In the genomic region with DNA sequence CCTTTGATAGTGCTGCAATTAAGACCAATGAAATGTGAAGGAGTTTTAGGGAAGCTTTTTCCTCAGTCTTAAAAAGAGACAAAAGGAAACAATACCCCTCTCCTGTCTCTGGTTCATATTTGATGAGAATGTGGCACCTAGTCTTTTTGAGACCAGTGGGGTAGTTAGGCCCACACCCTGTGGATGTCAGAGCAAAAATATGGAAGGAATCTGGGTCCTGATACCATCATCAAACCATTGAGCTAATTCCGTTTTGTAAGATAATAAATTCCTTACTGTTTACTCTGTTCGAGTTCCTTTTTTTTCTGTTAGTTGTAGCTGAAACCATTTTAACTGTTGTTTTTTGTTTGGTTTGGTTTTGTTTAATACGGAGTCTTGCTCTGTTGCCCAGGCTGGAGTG, we compare ENCODE assay signal across 13 cellular contexts. TPM values are rescaled to one million over a fixed set of nuclear protein-coding genes. Genes with fewer than 3 reads are reported as not detected.
DNase-seq lines count a peak whose midpoint lies in the region; ATAC-seq, FAIRE-seq and TF ChIP-seq lines count a peak whose summit lies in the region.
"Had no signal": no experiment of that assay in that cellular context is flagged by ENCODE, and none has a peak within 500 bp of the region (broad histone marks: within the 10 kb centered on the region; RNA-seq: fewer than 3 reads in every experiment).

No MANE protein-coding gene starts in this region.

- 48 to 69% (median 55%) methylated on average over 3 of the region's 3 CpGs for WGBS in small intestine, 3 donors

- no peak for TF ChIP-seq CTCF in SU-DHL-6 (IDR thresholded peaks at IDR 0.05; ENCODE audit: insufficient read depth, low read length, poor library complexity, severe bottlenecking)

- H3K36me3 ChIP-seq in SU-DHL-6 (ENCODE audit: low read length) (peaks cover 18% of the 10 kb centered on the region; the same call in 1 of the 2 replicates), small intestine (ENCODE audit: control insufficient read depth in 2 of 2, insufficient read depth in 2 of 2, low read length in 2 of 2) (no peaks in the 10 kb centered on the region)

- no peaks in the 10 kb centered on the region for H3K9me3 ChIP-seq in SU-DHL-6 (ENCODE audit: insufficient read depth, low read length)
- H3K9me3 ChIP-seq in small intestine (ENCODE audit: control insufficient read depth, low read depth), result no peaks in the 10 kb centered on the region

- peaks cover 97% of the 10 kb centered on the region for H3K79me2 ChIP-seq in SU-DHL-6 (ENCODE audit: insufficient read depth, low read length)

- peak overlapping the region; percentile 89 for H3K27ac ChIP-seq in SU-DHL-6 (ENCODE audit: low read depth, low read length)
- H3K27ac ChIP-seq in small intestine (ENCODE audit: low read depth in 1 of 2, low read length in 1 of 2), result no peak overlapping the region

- H3K4me1 ChIP-seq in small intestine (ENCODE audit: control insufficient read depth in 2 of 2, insufficient read depth in 1 of 2, low read depth in 1 of 2, low read length in 1 of 2), result no peaks in the 10 kb centered on the region

- DNase-seq in AG08395 (ENCODE audit: low spot score), result peak; percentile 75
- DNase-seq in GM04504 (ENCODE audit: low read depth), result peak; percentile 53
- DNase-seq in hepatic stellate cell (ENCODE audit: low spot score), result peak; percentile 43
- no peak for DNase-seq in small intestine
- DNase-seq in RPMI8226, result no peak
- DNase-seq in GM19238 (ENCODE audit: insufficient read length, low spot score), result no peak
- DNase-seq: activated naive CD4-positive, alpha-beta T cell treated with Interleukin-2 at 50 U/mL for 16 hours; DMS 273 treated with DMSO at 0.1 percent for 48 hours; left cardiac atrium; NCI-H1417 treated with DMSO at 0.1 percent for 48 hours had no signal

- H3K4me3 ChIP-seq in SU-DHL-6 (ENCODE audit: insufficient read depth, low read length, poor library complexity, severe bottlenecking) (no peak overlapping the region), small intestine (ENCODE audit: low read depth in 1 of 2, low read length in 2 of 2) (no peak overlapping the region)

- H4K20me1 ChIP-seq in SU-DHL-6 (ENCODE audit: low read depth, low read length), result no peaks in the 10 kb centered on the region

- peaks cover 71% of the 10 kb centered on the region for H3F3A ChIP-seq in SU-DHL-6 (ENCODE audit: insufficient read depth)

- no peaks in the 10 kb centered on the region for H3K27me3 ChIP-seq in SU-DHL-6 (ENCODE audit: low read length)
- H3K27me3 ChIP-seq in small intestine (ENCODE audit: control insufficient read depth in 2 of 2, insufficient read depth in 2 of 2, low read length in 2 of 2), result no peaks in the 10 kb centered on the region

- H2AFZ ChIP-seq in SU-DHL-6 (ENCODE audit: low read depth, low read length, severe bottlenecking), result no peak overlapping the region

- FAIRE-seq in small intestine (lab: Jason Lieb, UNC), result no peak
- FAIRE-seq: H1 had no signal

- peak overlapping the region; percentile 95 for H3K4me2 ChIP-seq in SU-DHL-6 (ENCODE audit: low read depth, low read length, poor library complexity, severe bottlenecking)

- no peak for ATAC-seq in GM21526 (IDR thresholded peaks at IDR 0.05; ENCODE audit: low FRiP score, unreplicated experiment)
- ATAC-seq: left cardiac atrium had no signal

- H3K9me2 ChIP-seq in SU-DHL-6 (replicated peaks; ENCODE audit: insufficient read depth, low read length), result no peaks in the 10 kb centered on the region

- no peak overlapping the region for H3K9ac ChIP-seq in SU-DHL-6 (ENCODE audit: low read length)

RNA-seq across cellular contexts. Expression of a gene that starts 33.3 kb away (rescaled TPM):
- polyA plus RNA-seq in small intestine, result 1 to 10 TPM; 1.6 to 6.8 (median 3.8) TPM

Comparison
In these comparisons a context has a peak if more than half of its experiments do, and no peak if none do; other contexts are left out.
1. DNase-seq: peak in AG08395 (single experiment), GM04504 (single experiment) and hepatic stellate cell (single experiment); none in small intestine (single experiment), RPMI8226 (single experiment) and GM19238 (single experiment).